21 cellular contexts compared by ENCODE assay signal in the genomic region with DNA sequence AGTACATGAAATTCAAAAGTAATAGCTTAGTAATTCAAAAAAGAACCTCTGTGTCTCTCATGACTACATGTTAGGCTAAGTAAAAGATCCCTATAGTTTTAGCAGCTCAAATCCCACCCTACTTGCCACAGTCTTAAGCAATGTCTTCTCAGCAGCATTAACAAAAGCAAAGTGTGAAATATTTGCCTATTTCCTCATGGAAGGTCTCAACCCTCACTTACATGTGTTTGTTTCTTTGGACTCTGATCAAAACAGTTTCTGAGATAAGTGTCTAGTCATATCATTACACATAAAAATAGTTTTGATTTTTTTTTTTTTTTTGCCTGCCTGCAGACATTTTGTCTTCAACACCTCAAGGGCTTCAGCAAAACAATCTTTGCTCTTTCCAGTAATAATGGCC.
"Had no signal": no experiment of that assay in that cellular context is flagged by ENCODE, and none has a peak within 500 bp of the region (broad histone marks: within the 10 kb centered on the region; RNA-seq: fewer than 3 reads in every experiment).

No MANE protein-coding gene starts in this region.

- DNase-seq: activated CD4-positive, alpha-beta memory T cell treated with anti-CD3 and anti-CD28 coated beads, Interleukin-2, amount 10 ng/mL, durations not matched to agents 7 days and 5 days; activated CD4-positive, alpha-beta T cell treated with anti-CD3 and anti-CD28 coated beads, Interleukin-2, amount 10 ng/mL, durations not matched to agents 24 days and 14 days; activated CD8-positive, alpha-beta memory T cell treated with anti-CD3 and anti-CD28 coated beads, Interleukin-2, amount 10 ng/mL, durations not matched to agents 7 days and 5 days; activated effector memory CD4-positive, alpha-beta T cell treated with anti-CD3 and anti-CD28 coated beads, Interleukin-2, amount 50 U/mL, for 16 hours; activated naive CD4-positive, alpha-beta T cell treated with anti-CD3 and anti-CD28 coated beads, Interleukin-2, amount 10 ng/mL, durations not matched to agents 7 days and 5 days; activated T-cell treated with anti-CD3 and anti-CD28 coated beads for 4 hours; body of pancreas; endodermal cell; foreskin fibroblast; nephron progenitor cell; stimulated activated CD4-positive, alpha-beta T cell treated with anti-CD3 and anti-CD28 coated beads, Interleukin-2, amount 100 ng/mL, for 48 hours; stimulated activated CD8-positive, alpha-beta memory T cell treated with anti-CD3 and anti-CD28 coated beads, Interleukin-4, amount 100 ng/mL, for 48 hours; stimulated activated naive B cell treated with anti-CD40 and anti-IgM and Interleukin-4, amounts not matched to agents 10 μg/mL and 1 μg/mL and 100 μg/mL, for 72 hours; testis; trophoblast cell had no signal

- H3K4me3 ChIP-seq: body of pancreas, coronary artery, hepatocyte, testis had no signal

- H3K9me3 ChIP-seq: body of pancreas, testis had no signal

- H3K27me3 ChIP-seq: body of pancreas, hepatocyte, testis had no signal

- ATAC-seq: activated CD4-positive, CD25-positive, alpha-beta regulatory T cell treated with anti-CD3 and anti-CD28 coated beads, Interleukin-2, amount 50 U/mL, for 24 hours; activated CD8-positive, alpha-beta memory T cell treated with anti-CD3 and anti-CD28 coated beads, Interleukin-2, amount 10 ng/mL, durations not matched to agents 7 days and 5 days; body of pancreas; sciatic nerve; stimulated activated naive B cell treated with anti-CD40 and anti-IgM and Interleukin-4, amounts not matched to agents 10 μg/mL and 1 μg/mL and 100 μg/mL, for 72 hours had no signal

- H3K27ac ChIP-seq: body of pancreas, coronary artery, epithelial cell of prostate, hepatocyte, testis, VCaP had no signal
